ENCODE assay signal across 8 cellular contexts in the genomic region with DNA sequence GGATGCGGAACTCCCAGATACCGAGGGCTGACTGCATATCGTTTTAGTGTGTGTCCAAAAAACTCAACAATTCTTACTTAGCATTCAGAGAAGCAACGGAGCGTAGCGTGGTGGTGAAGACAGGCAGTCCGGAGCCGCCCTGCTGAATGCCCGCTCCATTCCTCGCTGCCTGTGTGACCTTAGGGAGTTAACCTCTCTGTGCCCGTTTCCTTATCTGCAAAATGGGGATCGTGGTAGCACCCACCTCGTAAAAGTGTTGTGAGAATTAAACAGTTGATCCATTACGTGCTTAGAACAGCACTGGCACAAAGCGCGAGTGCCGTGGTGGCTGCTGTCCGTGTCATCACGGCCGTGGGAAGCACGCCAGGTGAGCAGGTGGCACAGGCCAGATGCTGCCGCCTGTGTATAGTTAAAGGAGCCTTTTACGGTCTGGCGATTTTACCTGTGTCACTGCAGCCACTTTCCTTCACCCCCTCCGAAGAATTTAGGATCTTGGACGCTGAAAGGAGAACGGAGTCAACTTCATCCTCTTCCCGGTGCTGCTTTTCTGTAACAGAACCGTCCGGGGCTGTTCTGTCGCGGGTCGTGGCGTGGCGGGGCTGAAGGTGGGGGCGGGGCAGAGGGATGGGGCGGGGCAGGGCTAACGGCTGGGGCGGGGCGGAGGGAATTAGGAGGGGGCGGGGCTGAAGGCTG. TPM values are rescaled to one million over a fixed set of nuclear protein-coding genes. Genes with fewer than 3 reads are reported as not detected.
DNase-seq lines count a peak whose midpoint lies in the region; ATAC-seq and TF ChIP-seq lines count a peak whose summit lies in the region.

No MANE protein-coding gene starts in this region.

- no peak overlapping the region for H2BK15ac ChIP-seq in mesendoderm (replicated peaks; ENCODE audit: low read depth)

- no peaks in the 10 kb centered on the region for H3K79me1 ChIP-seq in mesendoderm (ENCODE audit: low read length)

- no CpG with 5 or more reads among the region's 41 CpGs for WGBS in mesendoderm (ENCODE audit: extremely low coverage, insufficient coverage, low lambda C conversion rate)
- WGBS in stomach, 5 donors, result 1 to 3% (median 2%) methylated on average over 24 to 41 of the region's 41 CpGs

- peak overlapping the region; percentile 59 for H3K4me3 ChIP-seq in GM12865 (ENCODE audit: low read depth, low read length)
- H3K4me3 ChIP-seq in effector memory CD4-positive, alpha-beta T cell (ENCODE audit: insufficient read depth, low read depth, low read length, poor library complexity, severe bottlenecking), result peak overlapping the region; percentile 47
- H3K4me3 ChIP-seq in mesendoderm (ENCODE audit: low read length), result peak overlapping the region; percentile 84
- peak overlapping the region; percentile 63 to 96 (median 92) for H3K4me3 ChIP-seq in stomach

- TF ChIP-seq POLR2A in stomach (IDR thresholded peaks at IDR 0.05), result no peak

- no peaks in the 10 kb centered on the region for H3K36me3 ChIP-seq in effector memory CD4-positive, alpha-beta T cell (ENCODE audit: control insufficient read depth, insufficient read depth, low read length)
- H3K36me3 ChIP-seq in mesendoderm (ENCODE audit: control insufficient read depth, insufficient read depth, low read length), result no peaks in the 10 kb centered on the region
- no peaks in the 10 kb centered on the region for H3K36me3 ChIP-seq in stomach

- no peak overlapping the region for H3K4ac ChIP-seq in mesendoderm (ENCODE audit: low read depth, low read length)

- no peak overlapping the region for H2AK5ac ChIP-seq in mesendoderm (ENCODE audit: low read length)

- no peak overlapping the region for H3K27ac ChIP-seq in effector memory CD4-positive, alpha-beta T cell (ENCODE audit: insufficient read depth, low read length, poor library complexity, severe bottlenecking)
- H3K27ac ChIP-seq in mesendoderm (ENCODE audit: low read depth, low read length), result no peak overlapping the region
- peak overlapping the region; percentile 58 to 88 (median 75) for H3K27ac ChIP-seq in stomach

- no peaks in the 10 kb centered on the region for H3K9me3 ChIP-seq in effector memory CD4-positive, alpha-beta T cell (ENCODE audit: control insufficient read depth, low read length)
- no peaks in the 10 kb centered on the region for H3K9me3 ChIP-seq in stomach

- H3K23ac ChIP-seq in mesendoderm (ENCODE audit: low read length), result no peak overlapping the region

- no peaks in the 10 kb centered on the region for H3K27me3 ChIP-seq in effector memory CD4-positive, alpha-beta T cell (replicated peaks; ENCODE audit: control insufficient read depth, insufficient read depth, low read length, poor library complexity, severe bottlenecking)
- H3K27me3 ChIP-seq in mesendoderm (ENCODE audit: insufficient read depth, low read length, poor library complexity) (no peaks in the 10 kb centered on the region), stomach (no peaks in the 10 kb centered on the region)

- H4K5ac ChIP-seq in mesendoderm (ENCODE audit: low read length), result no peak overlapping the region

- no peak overlapping the region for H2BK120ac ChIP-seq in mesendoderm (ENCODE audit: low read depth, low read length)

- no peaks in the 10 kb centered on the region for H3K79me2 ChIP-seq in mesendoderm (ENCODE audit: control insufficient read depth, insufficient read depth, low read length)

- intact Hi-C loops in stomach (cut with DNase I; ENCODE audit: low total_unique reads), result loop anchor here (10.0 kb wide), 1 partner anchor 124 kb away; no protein-coding TSS in a partner anchor

- peak; percentile 10 to 21 for ATAC-seq in activated CD4-positive, CD25-positive, alpha-beta regulatory T cell treated with anti-CD3 and anti-CD28 coated beads, Interleukin-2, amount 50 U/mL, for 24 hours
- no peak for ATAC-seq in GM21576 (IDR thresholded peaks at IDR 0.05; ENCODE audit: unreplicated experiment)

- H4K8ac ChIP-seq in mesendoderm (ENCODE audit: low read depth, low read length), result no peak overlapping the region

- H3K4me2 ChIP-seq in mesendoderm (ENCODE audit: low read length), result peak overlapping the region; percentile 76

- H3K9ac ChIP-seq in mesendoderm (ENCODE audit: low read length), result peak overlapping the region; percentile 55

- TF ChIP-seq EP300 in stomach (IDR thresholded peaks at IDR 0.05), result no peak

- peaks cover 8% of the 10 kb centered on the region for H3K4me1 ChIP-seq in effector memory CD4-positive, alpha-beta T cell (ENCODE audit: control insufficient read depth, insufficient read depth, low read length, poor library complexity, severe bottlenecking)
- H3K4me1 ChIP-seq in mesendoderm (ENCODE audit: control insufficient read depth, low read depth, low read length) (no peaks in the 10 kb centered on the region), stomach (peaks cover 0 to 26% (median 17%) of the 10 kb centered on the region in 4 donors)

- H3K56ac ChIP-seq in mesendoderm (ENCODE audit: low read length), result peak overlapping the region; percentile 80

- no peak overlapping the region for H3K18ac ChIP-seq in mesendoderm (ENCODE audit: low read length)

- no peak overlapping the region for H2BK5ac ChIP-seq in mesendoderm (ENCODE audit: low read length)

- peak; percentile 21 for DNase-seq in A172 (ENCODE audit: low spot score)
- no peak for DNase-seq in GM12865 (ENCODE audit: low read depth)
- peak; percentile 13 for DNase-seq in LHCN-M2 (ENCODE audit: low read depth)
- DNase-seq in effector memory CD4-positive, alpha-beta T cell, result peak in 2 of 3 donors; percentile 28 to 46
- peak; percentile 50 for DNase-seq in mesendoderm
- DNase-seq in stomach, result peak; percentile 76

- no peak for TF ChIP-seq CTCF in GM12865 (IDR thresholded peaks at IDR 0.05; ENCODE audit: insufficient read depth, low read depth, low read length, missing control alignments)
- TF ChIP-seq CTCF in stomach (IDR thresholded peaks at IDR 0.05), result no peak

RNA-seq across cellular contexts. Expression of gene CCDC110, which starts 0.9 kb away (rescaled TPM):
- total RNA-seq in A172 (2014; rRNA removed; shearing (Covaris generic)), result 2.3 and 5.3 TPM in 2 replicates
- total RNA-seq in LHCN-M2 (2014; rRNA removed) (2.7 and 4.4 TPM in 2 replicates), stomach (1 to 10 TPM in 4 of 5 donors, under 1 TPM in 1; 0.92 to 9.4 (median 5.4) TPM)
- polyA plus RNA-seq in LHCN-M2 (2012), result 0.44 TPM
- 0.27 TPM for polyA plus RNA-seq in mesendoderm (2013, experiment 1 of 2)
- 0.24 TPM for polyA plus RNA-seq in mesendoderm (2013, experiment 2 of 2)
- 1 to 10 TPM; 1.7 to 3.4 (median 2.1) TPM for polyA plus RNA-seq in stomach

RNA-seq across cellular contexts. Expression of gene UFSP2, which starts 44.9 kb away (rescaled TPM):
- total RNA-seq in A172 (2014; rRNA removed; shearing (Covaris generic)), result 46.8 and 52.6 TPM in 2 replicates
- total RNA-seq in LHCN-M2 (2014; rRNA removed) (39.2 and 42.8 TPM in 2 replicates), stomach (10 to 100 TPM in 4 of 5 donors, not detected in 1; 12.3 to 56.2 (median 31.4) TPM)
- polyA plus RNA-seq in LHCN-M2 (2012), result 24.1 TPM
- polyA plus RNA-seq in mesendoderm (2013, experiment 1 of 2), result 18.6 TPM
- polyA plus RNA-seq in mesendoderm (2013, experiment 2 of 2), result 18.9 TPM
- 10 to 100 TPM; 20.3 to 28.1 (median 20.4) TPM for polyA plus RNA-seq in stomach

Comparison
In these comparisons a context has a peak if more than half of its experiments do, and no peak if none do; other contexts are left out.
1. H3K27ac ChIP-seq: peak in stomach (5 of 5); none in effector memory CD4-positive, alpha-beta T cell (single experiment) and mesendoderm (single experiment).
2. Peak in every context shown above with its lines, with median percentiles within 50 percentile points of each other: H3K4me3 ChIP-seq.